Comparison of ENCODE assay signal across 20 cellular contexts in genomic region chr7:44116087-44116788, GRCh38. TPM values are rescaled to one million over a fixed set of nuclear protein-coding genes. Genes with fewer than 3 reads are reported as not detected.
DNase-seq lines count a peak whose midpoint lies in the region; ATAC-seq and TF ChIP-seq lines count a peak whose summit lies in the region.
"Had no signal": no experiment of that assay in that cellular context is flagged by ENCODE, and none has a peak within 500 bp of the region (broad histone marks: within the 10 kb centered on the region; RNA-seq: fewer than 3 reads in every experiment).

No MANE protein-coding gene starts in this region.

- TF ChIP-seq POLR2A in spleen (IDR thresholded peaks at IDR 0.05) (no peak), testis (IDR thresholded peaks at IDR 0.05) (no peak)

- peaks cover 42% of the 10 kb centered on the region for H3K4me1 ChIP-seq in left ventricle myocardium inferior
- no peaks in the 10 kb centered on the region for H3K4me1 ChIP-seq in osteoblast (ENCODE audit: insufficient read depth, low read length)
- peaks cover 0 to 12% (median 0%) of the 10 kb centered on the region in 6 donors for H3K4me1 ChIP-seq in spleen
- H3K4me1 ChIP-seq in testis = no peaks in the 10 kb centered on the region

- intact Hi-C loops in Right ventricle myocardium superior (cut with DNase I) (no loop called here), left ventricle myocardium inferior (cut with micrococcal nuclease) (no loop called here), spleen (cut with DNase I; ENCODE audit: low total_unique reads) (no loop called here), testis (cut with DNase I; ENCODE audit: low total_unique reads) (no loop called here)

- H3K9me3 ChIP-seq in left ventricle myocardium inferior (replicated peaks) = no peaks in the 10 kb centered on the region
- H3K9me3 ChIP-seq in osteoblast (ENCODE audit: low read depth, low read length) = no peaks in the 10 kb centered on the region
- no peaks in the 10 kb centered on the region for H3K9me3 ChIP-seq in spleen
- H3K9me3 ChIP-seq in testis = no peaks in the 10 kb centered on the region
- H3K9me3 ChIP-seq: A549, MG63 had no signal

- peaks cover 18% of the 10 kb centered on the region for H4K20me1 ChIP-seq in osteoblast (ENCODE audit: insufficient read depth, low read length)

- no peak overlapping the region for H2AFZ ChIP-seq in osteoblast (ENCODE audit: low read length)

- DNase-seq in Right ventricle myocardium superior (peak; percentile 32), left ventricle myocardium inferior (no peak), osteoblast (ENCODE audit: insufficient read length, low spot score, missing footprints) (peak; percentile 83), spleen (no peak), testis (no peak)
- DNase-seq: CD8-positive, alpha-beta memory T cell; DMS79; H9; Kasumi-1; MG63; NCI-H1048; NCI-H1436; NCI-H1930; NCI-H526; PC-3 had no signal

- 84 to 97% (median 91%) methylated on average over 13 to 17 of the region's 17 CpGs for WGBS in spleen, 5 donors
- WGBS in testis, 2 donors = 80 to 91% methylated on average over 3 to 17 of the region's 17 CpGs

- H3K27ac ChIP-seq in left ventricle myocardium inferior (replicated peaks) (no peak overlapping the region), osteoblast (ENCODE audit: low read depth, low read length) (no peak overlapping the region), spleen (no peak overlapping the region), testis (no peak overlapping the region)
- H3K27ac ChIP-seq: A549 had no signal

- no peaks in the 10 kb centered on the region for H3K27me3 ChIP-seq in left ventricle myocardium inferior (ENCODE audit: low read depth)
- H3K27me3 ChIP-seq in osteoblast (ENCODE audit: insufficient read depth, low read length) = no peaks in the 10 kb centered on the region
- H3K27me3 ChIP-seq in spleen (replicated peaks in 1 of 7) = no peaks in the 10 kb centered on the region
- no peaks in the 10 kb centered on the region for H3K27me3 ChIP-seq in testis
- H3K27me3 ChIP-seq: MG63 had no signal

- no peak for TF ChIP-seq CTCF in left ventricle myocardium inferior (IDR thresholded peaks at IDR 0.05; ENCODE audit: borderline replicate concordance)
- TF ChIP-seq CTCF in osteoblast (IDR thresholded peaks at IDR 0.05; ENCODE audit: extremely low read depth, low read depth, low read length) = no peak
- no peak for TF ChIP-seq CTCF in spleen (IDR thresholded peaks at IDR 0.05 in 8 of 11, conservative IDR thresholded peaks at IDR 0.05 in 3 of 11)
- TF ChIP-seq CTCF in testis (IDR thresholded peaks at IDR 0.05) = no peak

- ATAC-seq in Right ventricle myocardium superior (ENCODE audit: poor library complexity) (no peak), SK-N-SH treated with all-trans-retinoic acid at 6 μM for 48 hours (peak; percentile 4; the same call in 1 of the 3 replicates), GM18511 (IDR thresholded peaks at IDR 0.05; ENCODE audit: unreplicated experiment) (no peak)
- ATAC-seq: A549, PC-3 had no signal

- peaks cover 24% of the 10 kb centered on the region for H3K79me2 ChIP-seq in osteoblast (ENCODE audit: insufficient read depth, low read length)

- H3K36me3 ChIP-seq in left ventricle myocardium inferior = peaks cover 43% of the 10 kb centered on the region
- H3K36me3 ChIP-seq in osteoblast (ENCODE audit: insufficient read depth, low read length) = peaks cover 56% of the 10 kb centered on the region
- H3K36me3 ChIP-seq in spleen = peaks cover 0 to 100% (median 50%) of the 10 kb centered on the region in 6 donors
- no peaks in the 10 kb centered on the region for H3K36me3 ChIP-seq in testis (ENCODE audit: low read depth, missing control alignments)

- no peak overlapping the region for H3K4me3 ChIP-seq in left ventricle myocardium inferior
- no peak overlapping the region for H3K4me3 ChIP-seq in osteoblast (ENCODE audit: insufficient read depth, low read length)
- no peak overlapping the region for H3K4me3 ChIP-seq in spleen
- no peak overlapping the region for H3K4me3 ChIP-seq in testis
- H3K4me3 ChIP-seq: A549, MG63 had no signal

- no peak overlapping the region for H3K4me2 ChIP-seq in osteoblast (ENCODE audit: insufficient read depth, low read length)
- H3K4me2 ChIP-seq: A549 had no signal

TF ChIP-seq in SK-N-SH treated with all-trans-retinoic acid at 6 μM for 48 hours, 23 proteins besides CTCF, POLR2A, EP300 and RAD21 (continues in another document):
- TF ChIP-seq CSRNP3 (CRISPR knock-in tag; IDR thresholded peaks at IDR 0.05) (no peak), ZFP3 (CRISPR knock-in tag; IDR thresholded peaks at IDR 0.05) (no peak), RARB (CRISPR knock-in tag; IDR thresholded peaks at IDR 0.05) (no peak), CSDC2 (CRISPR knock-in tag; IDR thresholded peaks at IDR 0.05) (no peak), ARNTL (CRISPR knock-in tag; IDR thresholded peaks at IDR 0.05; ENCODE audit: borderline replicate concordance, low read depth) (no peak), GLIS3 (CRISPR knock-in tag; IDR thresholded peaks at IDR 0.05) (no peak), PPARA (CRISPR knock-in tag; IDR thresholded peaks at IDR 0.05; ENCODE audit: borderline replicate concordance) (no peak), BACH2 (CRISPR knock-in tag; IDR thresholded peaks at IDR 0.05; ENCODE audit: borderline replicate concordance) (no peak), TSHZ2 (CRISPR knock-in tag; IDR thresholded peaks at IDR 0.05) (no peak)

RNA-seq across cellular contexts. Expression of gene POLD2, which starts 7.1 kb away (rescaled TPM):
- total RNA-seq in Right ventricle myocardium superior = 75.3 TPM
- total RNA-seq in left ventricle myocardium inferior = 78.0 TPM
- 69.2 and 80.3 TPM in 2 replicates for total RNA-seq in osteoblast
- 10 to 100 TPM; 31.9 to 73.0 (median 40.9) TPM for total RNA-seq in spleen
- 10 to 100 TPM; 53.7 to 79.1 (median 69.4) TPM for polyA plus RNA-seq in spleen
- total RNA-seq in testis = 10 to 100 TPM; 59.4 to 61.9 TPM
- polyA plus RNA-seq in testis (ENCODE audit: insufficient read depth, low read depth, low replicate concordance) = 117 TPM

RNA-seq across cellular contexts. Expression of gene AEBP1, which starts 12.1 kb away (rescaled TPM):
- total RNA-seq in Right ventricle myocardium superior (12.4 TPM), left ventricle myocardium inferior (20.5 TPM), osteoblast (219 and 267 TPM in 2 replicates), spleen (100 to 1,000 TPM in 2 of 7 donors, 10 to 100 TPM in 5; 67.5 to 106 (median 88.3) TPM), testis (100 to 1,000 TPM in 1 of 2 donors, 10 to 100 TPM in 1; 74.5 to 102 TPM)
- polyA plus RNA-seq in spleen (10 to 100 TPM; 41.3 to 71.7 (median 49.7) TPM), testis (ENCODE audit: insufficient read depth, low read depth, low replicate concordance) (168 TPM)
- total RNA-seq: HT-29, PC-3, SK-MEL-5 had no signal
- polyA plus RNA-seq: A549 had no signal

RNA-seq across cellular contexts. Expression of gene MYL7, which starts 24.9 kb away (rescaled TPM):
- total RNA-seq in Right ventricle myocardium superior (2,290 TPM), left ventricle myocardium inferior (518 TPM), osteoblast (not detected in 2 replicates), spleen (1 to 10 TPM in 1 of 7 donors, not detected in 6; 1.6 TPM), testis (1 to 10 TPM; 1.5 to 1.7 TPM)
- polyA plus RNA-seq in spleen (under 1 TPM in 1 of 3 donors, not detected in 2; 0.22 TPM), testis (ENCODE audit: insufficient read depth, low read depth, low replicate concordance) (not detected)
- total RNA-seq: CD8-positive, alpha-beta memory T cell; HT-29; PC-3; SK-MEL-5 had no signal
- polyA plus RNA-seq: A549; CD8-positive, alpha-beta memory T cell had no signal

RNA-seq across cellular contexts. Expression of gene POLM, which starts 33.9 kb away (rescaled TPM):
- total RNA-seq in Right ventricle myocardium superior (15.5 TPM), left ventricle myocardium inferior (12.4 TPM), osteoblast (35.9 and 40.9 TPM in 2 replicates), spleen (100 to 1,000 TPM in 1 of 7 donors, 10 to 100 TPM in 6; 42.8 to 104 (median 63.4) TPM), testis (10 to 100 TPM; 43.4 to 63.7 TPM)
- polyA plus RNA-seq in spleen (10 to 100 TPM; 22.0 to 44.9 (median 30.3) TPM), testis (ENCODE audit: insufficient read depth, low read depth, low replicate concordance) (11.7 TPM)

RNA-seq across cellular contexts. Expression of gene PGAM2, which starts 50.9 kb away (rescaled TPM):
- total RNA-seq in Right ventricle myocardium superior (1,131 TPM), left ventricle myocardium inferior (671 TPM), osteoblast (0.29 and 0.36 TPM in 2 replicates), spleen (1 to 10 TPM in 4 of 7 donors, under 1 TPM in 2, not detected in 1; 0.75 to 2.8 (median 1.2) TPM), testis (100 to 1,000 TPM in 1 of 2 donors, 10 to 100 TPM in 1; 85.1 to 139 TPM)
- polyA plus RNA-seq in spleen (1 to 10 TPM; 1.6 to 4.0 (median 2.6) TPM), testis (ENCODE audit: insufficient read depth, low read depth, low replicate concordance) (298 TPM)
- total RNA-seq: SK-MEL-5 had no signal
- polyA plus RNA-seq: A549; CD8-positive, alpha-beta memory T cell had no signal

Comparison
In these comparisons a context has a peak if more than half of its experiments do, and no peak if none do; other contexts are left out.
1. DNase-seq: peak in Right ventricle myocardium superior (single experiment) and osteoblast (single experiment); none in left ventricle myocardium inferior (single experiment), spleen (single experiment) and testis (single experiment).
2. RNA of gene MYL7, which starts 24.9 kb away (total RNA-seq): 2,290 TPM in Right ventricle myocardium superior (single experiment) and 518 TPM in left ventricle myocardium inferior (single experiment); 1.5 to 1.7 TPM in testis, 1.6 TPM in spleen and not detected in osteoblast; every median in the first group is over 100 times any median in the second.